ENCODE assay signal across 16 cellular contexts in genomic region chr2:36609507-36609906, GRCh38. TPM values are rescaled to one million over a fixed set of nuclear protein-coding genes. Genes with fewer than 3 reads are reported as not detected.
DNase-seq lines count a peak whose midpoint lies in the region; ATAC-seq, FAIRE-seq and TF ChIP-seq lines count a peak whose summit lies in the region.
"Had no signal": no experiment of that assay in that cellular context is flagged by ENCODE, and none has a peak within 500 bp of the region (broad histone marks: within the 10 kb centered on the region; RNA-seq: fewer than 3 reads in every experiment).

No MANE protein-coding gene starts in this region.

- H3K27ac ChIP-seq in right lobe of liver: no peak overlapping the region
- H3K27ac ChIP-seq: BLaER1 treated with 17β-estradiol and CSF1 and Interleukin-3, amounts not matched to agents 10 nM and 100 nM had no signal

- no peaks in the 10 kb centered on the region for H3K36me3 Mint-ChIP-seq in osteocyte (ENCODE audit: unreplicated experiment)
- no peaks in the 10 kb centered on the region for H3K36me3 Mint-ChIP-seq in activated naive CD8-positive, alpha-beta T cell treated with anti-CD3 and anti-CD28 coated beads for 36 hours
- H3K36me3 Mint-ChIP-seq: CD4-positive, CD25-positive, alpha-beta regulatory T cell had no signal

- DNase-seq in NCI-H146 (lab: John Stamatoyannopoulos, UW): peak; percentile 4
- DNase-seq in NCI-H146 treated with DMSO at 0.1 percent for 48 hours (lab: John Stamatoyannopoulos, UW; ENCODE audit: unreplicated experiment): no peak
- peak; percentile 73 for DNase-seq in NCI-H69 (lab: John Stamatoyannopoulos, UW)
- DNase-seq in osteocyte (ENCODE audit: extremely low spot score, unreplicated experiment): no peak
- no peak for DNase-seq in right lobe of liver
- no peak for DNase-seq in activated naive CD8-positive, alpha-beta T cell treated with anti-CD3 and anti-CD28 coated beads for 36 hours
- DNase-seq: ACHN; Calu3; CD4-positive, CD25-positive, alpha-beta regulatory T cell; DMS79; HCEC 1CT; HFFc6 had no signal

- intact Hi-C loops in right lobe of liver (cut with DNase I): no loop called here

- no peak overlapping the region for H3K27ac Mint-ChIP-seq in osteocyte (ENCODE audit: unreplicated experiment)
- no peak overlapping the region for H3K27ac Mint-ChIP-seq in activated naive CD8-positive, alpha-beta T cell treated with anti-CD3 and anti-CD28 coated beads for 36 hours
- H3K27ac Mint-ChIP-seq: CD4-positive, CD25-positive, alpha-beta regulatory T cell; HFFc6 had no signal

- 90% methylated on average over 1 of the region's 1 CpG for WGBS in right lobe of liver (ENCODE audit: insufficient coverage, low coverage, low lambda C conversion rate, missing lambda C conversion rate)

- TF ChIP-seq CTCF in osteocyte (IDR thresholded peaks at IDR 0.05) (no peak), right lobe of liver (IDR thresholded peaks at IDR 0.05) (no peak)

- peaks cover 12% of the 10 kb centered on the region for H3K4me1 Mint-ChIP-seq in osteocyte (ENCODE audit: unreplicated experiment)
- no peaks in the 10 kb centered on the region for H3K4me1 Mint-ChIP-seq in activated naive CD8-positive, alpha-beta T cell treated with anti-CD3 and anti-CD28 coated beads for 36 hours
- H3K4me1 Mint-ChIP-seq: CD4-positive, CD25-positive, alpha-beta regulatory T cell had no signal

- no peaks in the 10 kb centered on the region for H3K36me3 ChIP-seq in right lobe of liver
- H3K36me3 ChIP-seq: BLaER1 treated with 17β-estradiol and CSF1 and Interleukin-3, amounts not matched to agents 10 nM and 100 nM had no signal

- no peaks in the 10 kb centered on the region for H3K9me3 ChIP-seq in right lobe of liver
- H3K9me3 ChIP-seq: BLaER1 treated with 17β-estradiol and CSF1 and Interleukin-3, amounts not matched to agents 10 nM and 100 nM had no signal

- no peaks in the 10 kb centered on the region for H3K9me3 Mint-ChIP-seq in osteocyte (ENCODE audit: unreplicated experiment)
- no peaks in the 10 kb centered on the region for H3K9me3 Mint-ChIP-seq in activated naive CD8-positive, alpha-beta T cell treated with anti-CD3 and anti-CD28 coated beads for 36 hours
- H3K9me3 Mint-ChIP-seq: CD4-positive, CD25-positive, alpha-beta regulatory T cell; HFFc6 had no signal

- no peaks in the 10 kb centered on the region for H3K27me3 Mint-ChIP-seq in osteocyte (ENCODE audit: unreplicated experiment)
- H3K27me3 Mint-ChIP-seq in activated naive CD8-positive, alpha-beta T cell treated with anti-CD3 and anti-CD28 coated beads for 36 hours: no peaks in the 10 kb centered on the region

- ATAC-seq in right lobe of liver: no peak
- ATAC-seq: GM12878 had no signal

- no peaks in the 10 kb centered on the region for H3K27me3 ChIP-seq in right lobe of liver
- H3K27me3 ChIP-seq: BLaER1 treated with 17β-estradiol and CSF1 and Interleukin-3, amounts not matched to agents 10 nM and 100 nM had no signal

- no peaks in the 10 kb centered on the region for H3K4me1 ChIP-seq in right lobe of liver
- H3K4me1 ChIP-seq: BLaER1 treated with 17β-estradiol and CSF1 and Interleukin-3, amounts not matched to agents 10 nM and 100 nM had no signal

- TF ChIP-seq POLR2A in right lobe of liver (IDR thresholded peaks at IDR 0.05): no peak

- peak; percentile 95 for FAIRE-seq in endometrium (lab: Jason Lieb, UNC)
- FAIRE-seq: GM12878, GM18507 had no signal

- no peak overlapping the region for H3K4me3 Mint-ChIP-seq in osteocyte (ENCODE audit: unreplicated experiment)
- no peak overlapping the region for H3K4me3 Mint-ChIP-seq in activated naive CD8-positive, alpha-beta T cell treated with anti-CD3 and anti-CD28 coated beads for 36 hours
- H3K4me3 Mint-ChIP-seq: CD4-positive, CD25-positive, alpha-beta regulatory T cell; HFFc6 had no signal

- H3K4me3 ChIP-seq in right lobe of liver: no peak overlapping the region
- H3K4me3 ChIP-seq: BLaER1 treated with 17β-estradiol and CSF1 and Interleukin-3, amounts not matched to agents 10 nM and 100 nM; GM12878 had no signal

RNA-seq across cellular contexts. Expression of gene FEZ2, which starts 11.5 kb away (rescaled TPM):
- total RNA-seq in osteocyte: 50.5 and 52.9 TPM in 2 replicates
- total RNA-seq in right lobe of liver: 10 to 100 TPM; 11.1 to 22.2 (median 18.7) TPM
- 1 to 10 TPM; 7.8 to 9.8 TPM for total RNA-seq in activated naive CD8-positive, alpha-beta T cell treated with anti-CD3 and anti-CD28 coated beads for 36 hours

Comparison
In these comparisons a context has a peak if more than half of its experiments do, and no peak if none do; other contexts are left out.
1. DNase-seq: peak in NCI-H146 (single experiment) and NCI-H69 (single experiment); none in NCI-H146 treated with DMSO at 0.1 percent for 48 hours (single experiment), osteocyte (single experiment), right lobe of liver (0 of 3) and activated naive CD8-positive, alpha-beta T cell treated with anti-CD3 and anti-CD28 coated beads for 36 hours (single experiment).